ENCODE assay signal across 12 cellular contexts in the genomic region with DNA sequence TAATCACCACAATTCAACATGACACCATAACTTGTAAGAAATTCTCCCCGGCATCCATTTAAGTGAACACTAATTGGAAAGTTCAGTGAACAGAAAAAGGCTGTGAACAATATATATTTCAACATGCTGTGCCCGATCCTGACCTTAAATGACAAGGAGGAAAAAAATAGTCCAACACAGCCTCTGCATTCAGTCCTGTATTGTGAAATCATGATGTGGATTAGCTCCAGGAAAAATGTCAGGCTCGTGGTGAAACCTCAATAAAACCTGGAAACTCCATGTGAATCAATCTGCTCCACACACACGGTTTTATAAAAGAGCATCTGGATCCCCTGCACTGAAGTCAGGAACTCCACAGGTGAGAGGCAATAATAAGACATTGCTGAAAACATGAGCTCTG.
A peak's percentile ranks its signal among the peaks of the same experiment; 100 is the strongest.
DNase-seq lines count a peak whose midpoint lies in the region; ATAC-seq and TF ChIP-seq lines count a peak whose summit lies in the region.
"Had no signal": no experiment of that assay in that cellular context is flagged by ENCODE, and none has a peak within 500 bp of the region (broad histone marks: within the 10 kb centered on the region; RNA-seq: fewer than 3 reads in every experiment).

No MANE protein-coding gene starts in this region.

- H3K9me3 ChIP-seq in hepatocyte (ENCODE audit: low read depth) (no peaks in the 10 kb centered on the region), aorta (ENCODE audit: control insufficient read depth, low read length) (no peaks in the 10 kb centered on the region)

- H4K20me1 ChIP-seq in hepatocyte (ENCODE audit: insufficient read depth, poor library complexity, severe bottlenecking), result no peaks in the 10 kb centered on the region

- peak; percentile 35 for ATAC-seq in left ventricle myocardium superior
- ATAC-seq in Right ventricle myocardium inferior, result no peak
- peak; percentile 72 for ATAC-seq in aorta (ENCODE audit: low FRiP score)
- ATAC-seq in WTC11, result no peak
- ATAC-seq: activated CD4-positive, CD25-positive, alpha-beta regulatory T cell treated with anti-CD3 and anti-CD28 coated beads, Interleukin-2, amount 50 U/mL, for 24 hours had no signal

- intact Hi-C loops in left ventricle myocardium superior (cut with micrococcal nuclease), result no loop called here
- intact Hi-C loops in Right ventricle myocardium inferior (cut with DNase I), result no loop called here
- intact Hi-C loops in aorta (cut with DNase I), result loop anchor here in 1 of 2 donors (10.0 kb wide), 1 partner anchor 111 kb away; no protein-coding TSS in a partner anchor

- H3K36me3 ChIP-seq in hepatocyte (replicated peaks; ENCODE audit: insufficient read depth, low read depth), result no peaks in the 10 kb centered on the region
- no peaks in the 10 kb centered on the region for H3K36me3 ChIP-seq in aorta (ENCODE audit: control insufficient read depth in 1 of 2, insufficient read depth in 2 of 2, low read length in 1 of 2)

- no peak overlapping the region for H3K4me3 ChIP-seq in hepatocyte
- peak overlapping the region in 1 of 2 donors; percentile 28 for H3K4me3 ChIP-seq in aorta (ENCODE audit: low read length in 2 of 2)

- no peak overlapping the region for H3K27ac ChIP-seq in hepatocyte
- H3K27ac ChIP-seq in aorta (ENCODE audit: low read depth in 1 of 2, low read length in 2 of 2), result no peak overlapping the region

- no peaks in the 10 kb centered on the region for H3K27me3 ChIP-seq in hepatocyte
- no peaks in the 10 kb centered on the region for H3K27me3 ChIP-seq in aorta (ENCODE audit: control insufficient read depth in 1 of 2, insufficient read depth in 2 of 2, low read length in 1 of 2)

- no peaks in the 10 kb centered on the region for H3K36me3 Mint-ChIP-seq in WTC11

- WGBS in hepatocyte (ENCODE audit: low lambda C conversion rate, missing lambda C conversion rate), result 43% methylated on average over 4 of the region's 4 CpGs
- 2 to 4% methylated on average over 4 of the region's 4 CpGs for WGBS in aorta, 2 donors

- H3K4me1 ChIP-seq in hepatocyte (ENCODE audit: insufficient read depth) (peaks cover 3% of the 10 kb centered on the region), aorta (ENCODE audit: control insufficient read depth in 1 of 2, insufficient read depth in 2 of 2, low read length in 2 of 2) (peaks cover 2 to 4% of the 10 kb centered on the region in 2 donors)

- H3K4me1 Mint-ChIP-seq in WTC11, result peaks cover 20% of the 10 kb centered on the region

- H3K4me3 Mint-ChIP-seq in WTC11, result no peak overlapping the region

- H2AFZ ChIP-seq in hepatocyte, result no peak overlapping the region

- H3K27me3 Mint-ChIP-seq in WTC11 (ENCODE audit: low read depth), result no peaks in the 10 kb centered on the region; the same call in 1 of the 2 replicates

- DNase-seq in left ventricle myocardium superior (no peak), Right ventricle myocardium inferior (ENCODE audit: missing footprints) (no peak), astrocyte of the hippocampus (ENCODE audit: low read depth, low spot score) (peak; percentile 49), hepatocyte (ENCODE audit: low spot score) (peak; percentile 20), aorta (no peak), DMS114 treated with DMSO at 0.1 percent for 48 hours (lab: John Stamatoyannopoulos, UW; ENCODE audit: unreplicated experiment) (no peak), DMS153 treated with DMSO at 0.1 percent for 48 hours (lab: John Stamatoyannopoulos, UW; ENCODE audit: unreplicated experiment) (no peak), WTC11 (ENCODE audit: low spot score) (no peak)
- DNase-seq: NCI-H526 treated with DMSO at 0.1 percent for 48 hours, posterior cingulate gyrus, SHP77 treated with DMSO at 0.1 percent for 48 hours had no signal

- H3K4me2 ChIP-seq in hepatocyte, result no peak overlapping the region

- CTCF ChIA-PET in WTC11 (lab: Charles Lee), result no interaction called here

- H3K9me3 Mint-ChIP-seq in WTC11, result peaks cover under 1% of the 10 kb centered on the region

- POLR2A ChIA-PET in WTC11 (lab: Charles Lee), result interaction anchor here (1.1 kb wide), 1 partner anchor 392 kb away, joined by 4 read pairs; a partner anchor contains a TSS

- TF ChIP-seq CTCF in hepatocyte (IDR thresholded peaks at IDR 0.05; ENCODE audit: poor library complexity) (no peak), WTC11 (IDR thresholded peaks at IDR 0.05) (no peak)

- no peak overlapping the region for H3K27ac Mint-ChIP-seq in WTC11

- no peaks in the 10 kb centered on the region for H3K9me2 ChIP-seq in hepatocyte (replicated peaks; ENCODE audit: insufficient read depth)

- no peaks in the 10 kb centered on the region for H3K79me2 ChIP-seq in hepatocyte

TF ChIP-seq in WTC11, 78 proteins besides CTCF, POLR2A, EP300 and RAD21:
- no peak for TF ChIP-seq TEAD1 (CRISPR knock-in tag; IDR thresholded peaks at IDR 0.05)
- no peak for TF ChIP-seq ZNF219 (CRISPR knock-in tag; IDR thresholded peaks at IDR 0.05; ENCODE audit: borderline replicate concordance)
- TF ChIP-seq ZNF396 (CRISPR knock-in tag; IDR thresholded peaks at IDR 0.05; ENCODE audit: borderline replicate concordance), result no peak
- TF ChIP-seq CREM (CRISPR knock-in tag; IDR thresholded peaks at IDR 0.05), result no peak
- no peak for TF ChIP-seq KAT7 (CRISPR knock-in tag; IDR thresholded peaks at IDR 0.05; ENCODE audit: borderline replicate concordance)
- TF ChIP-seq, protein P1, sequence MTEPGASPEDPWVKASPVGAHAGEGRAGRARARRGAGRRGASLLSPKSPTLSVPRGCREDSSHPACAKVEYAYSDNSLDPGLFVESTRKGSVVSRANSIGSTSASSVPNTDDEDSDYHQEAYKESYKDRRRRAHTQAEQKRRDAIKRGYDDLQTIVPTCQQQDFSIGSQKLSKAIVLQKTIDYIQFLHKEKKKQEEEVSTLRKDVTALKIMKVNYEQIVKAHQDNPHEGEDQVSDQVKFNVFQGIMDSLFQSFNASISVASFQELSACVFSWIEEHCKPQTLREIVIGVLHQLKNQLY (CRISPR knock-in tag; IDR thresholded peaks at IDR 0.05), result no peak
- TF ChIP-seq, protein P2, sequence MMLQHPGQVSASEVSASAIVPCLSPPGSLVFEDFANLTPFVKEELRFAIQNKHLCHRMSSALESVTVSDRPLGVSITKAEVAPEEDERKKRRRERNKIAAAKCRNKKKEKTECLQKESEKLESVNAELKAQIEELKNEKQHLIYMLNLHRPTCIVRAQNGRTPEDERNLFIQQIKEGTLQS (CRISPR knock-in tag; conservative IDR thresholded peaks at IDR 0.05), result no peak

Comparison
In these comparisons a context has a peak if more than half of its experiments do, and no peak if none do; other contexts are left out.
1. ATAC-seq: peak in left ventricle myocardium superior (single experiment) and aorta (single experiment); none in Right ventricle myocardium inferior (single experiment) and WTC11 (single experiment).
2. DNase-seq: peak in astrocyte of the hippocampus (single experiment) and hepatocyte (single experiment); none in left ventricle myocardium superior (single experiment), Right ventricle myocardium inferior (single experiment), aorta (0 of 2), DMS114 treated with DMSO at 0.1 percent for 48 hours (single experiment), DMS153 treated with DMSO at 0.1 percent for 48 hours (single experiment) and WTC11 (single experiment).